In genomic region chr2:71951067-71951436, GRCh38 we compare ENCODE assay signal across 16 cellular contexts.
"Had no signal": no experiment of that assay in that cellular context is flagged by ENCODE, and none has a peak within 500 bp of the region (broad histone marks: within the 10 kb centered on the region; RNA-seq: fewer than 3 reads in every experiment).

No MANE protein-coding gene starts in this region.

- H3K4me1 Mint-ChIP-seq: activated CD4-positive, alpha-beta T cell treated with anti-CD3 and anti-CD28 coated beads, Interleukin-2, amount 10 ng/mL, durations not matched to agents 24 days and 14 days; naive thymus-derived CD4-positive, alpha-beta T cell had no signal

- H3K36me3 ChIP-seq: adrenal gland, gastroesophageal sphincter, heart left ventricle, left lung, pancreas had no signal

- H3K4me1 ChIP-seq: left lung, pancreas had no signal

- H3K27me3 Mint-ChIP-seq: activated CD4-positive, alpha-beta T cell treated with anti-CD3 and anti-CD28 coated beads, Interleukin-2, amount 10 ng/mL, durations not matched to agents 24 days and 14 days had no signal

- H3K27me3 ChIP-seq: adrenal gland, gastroesophageal sphincter, heart left ventricle, left lung, pancreas had no signal

- H3K4me3 Mint-ChIP-seq: activated CD4-positive, alpha-beta T cell treated with anti-CD3 and anti-CD28 coated beads, Interleukin-2, amount 10 ng/mL, durations not matched to agents 24 days and 14 days; naive thymus-derived CD4-positive, alpha-beta T cell; stimulated activated naive CD8-positive, alpha-beta T cell treated with anti-CD3 and anti-CD28 coated beads, Interleukin-15, Interleukin-2, amounts not matched to agents 100 ng/mL and 50 ng/mL, for 24 hours had no signal

- H3K9me3 Mint-ChIP-seq: activated CD4-positive, alpha-beta T cell treated with anti-CD3 and anti-CD28 coated beads, Interleukin-2, amount 10 ng/mL, durations not matched to agents 24 days and 14 days had no signal

- ATAC-seq: naive thymus-derived CD4-positive, alpha-beta T cell had no signal

- FAIRE-seq: bronchial epithelial cell, pancreas had no signal

- H3K27ac Mint-ChIP-seq: activated CD4-positive, alpha-beta T cell treated with anti-CD3 and anti-CD28 coated beads, Interleukin-2, amount 10 ng/mL, durations not matched to agents 24 days and 14 days; naive thymus-derived CD4-positive, alpha-beta T cell; stimulated activated naive CD8-positive, alpha-beta T cell treated with anti-CD3 and anti-CD28 coated beads, Interleukin-15, Interleukin-2, amounts not matched to agents 100 ng/mL and 50 ng/mL, for 24 hours had no signal

- H3K27ac ChIP-seq: left lung, pancreas had no signal

- H3K4me3 ChIP-seq: adrenal gland, gastroesophageal sphincter, heart left ventricle, left lung, mucosa of descending colon, pancreas had no signal

- H3K36me3 Mint-ChIP-seq: naive thymus-derived CD4-positive, alpha-beta T cell had no signal

- DNase-seq: activated CD4-positive, alpha-beta T cell treated with anti-CD3 and anti-CD28 coated beads, Interleukin-2, amount 10 ng/mL, durations not matched to agents 24 days and 14 days; activated CD8-positive, alpha-beta memory T cell treated with anti-CD3 and anti-CD28 coated beads, Interleukin-2, amount 50 U/mL, for 4 hours; activated effector memory CD4-positive, alpha-beta T cell treated with Interleukin-2 at 50 U/mL for 16 hours; activated naive CD4-positive, alpha-beta T cell treated with anti-CD3 and anti-CD28 coated beads, Interleukin-2, amount 50 U/mL, for 16 hours; activated T-cell treated with anti-CD3 and anti-CD28 coated beads, Interleukin-2, amount 50 U/mL, for 48 hours; effector CD4-positive, alpha-beta T cell; left lung; mucosa of descending colon; naive thymus-derived CD4-positive, alpha-beta T cell; pancreas; stimulated activated CD4-positive, alpha-beta T cell treated with anti-CD3 and anti-CD28 coated beads, Interleukin-2, amount 100 ng/mL, for 24 hours had no signal

- H3K9me3 ChIP-seq: adrenal gland, mucosa of descending colon, pancreas had no signal
